ENCODE assay signal across 9 cellular contexts in genomic region chr2:203706403-203706802, GRCh38. TPM values are rescaled to one million over a fixed set of nuclear protein-coding genes. Genes with fewer than 3 reads are reported as not detected.
A peak's percentile ranks its signal among the peaks of the same experiment; 100 is the strongest.
DNase-seq lines count a peak whose midpoint lies in the region; ATAC-seq, FAIRE-seq and TF ChIP-seq lines count a peak whose summit lies in the region.
"Had no signal": no experiment of that assay in that cellular context is flagged by ENCODE, and none has a peak within 500 bp of the region (broad histone marks: within the 10 kb centered on the region; RNA-seq: fewer than 3 reads in every experiment).

TSS of gene CD28 (plus strand) at chr2:203706639. CDS start at chr2:203706697, 58 bp downstream.

- H3K36me3 ChIP-seq in H1 (ENCODE audit: control insufficient read depth in 2 of 4, insufficient read depth in 4 of 4, low read length in 3 of 4) = no peaks in the 10 kb centered on the region
- H3K36me3 ChIP-seq: gastrocnemius medialis had no signal

- CTCF ChIA-PET in H1 (lab: Charles Lee; ENCODE audit: partially characterized antibody) = interaction anchor here (0.7 kb wide), 1 partner anchor 1022 kb away, joined by 3 read pairs; no protein-coding TSS in a partner anchor

- POLR2A ChIA-PET in H1 (lab: Charles Lee; ENCODE audit: partially characterized antibody) = no interaction called here

- no peaks in the 10 kb centered on the region for H3K4me1 ChIP-seq in H1 (replicated peaks in 1 of 4; ENCODE audit: control insufficient read depth in 3 of 4, insufficient read depth in 4 of 4, low read length in 3 of 4)
- H3K4me1 ChIP-seq: gastrocnemius medialis had no signal

- H3K4me2 ChIP-seq in H1 (ENCODE audit: insufficient read depth in 1 of 2, low read depth in 2 of 2, low read length in 2 of 2) = no peak within 1 kb of the TSS

- H3K23ac ChIP-seq in H1 (ENCODE audit: insufficient read length) = no peak within 1 kb of the TSS

- H3K56ac ChIP-seq in H1 (replicated peaks; ENCODE audit: insufficient read length, low read depth, low read length) = no peak within 1 kb of the TSS

- H3K9me3 ChIP-seq in H1 (ENCODE audit: insufficient read depth in 2 of 2, low read depth in 1 of 2, low read length in 1 of 2) = no peaks in the 10 kb centered on the region

- no peak within 1 kb of the TSS for H3K4ac ChIP-seq in H1 (replicated peaks; ENCODE audit: insufficient read length, low read depth, low read length)

- no peak for TF ChIP-seq POLR2A in H1 (IDR thresholded peaks at IDR 0.05; ENCODE audit: control extremely low read depth in 1 of 2, low read depth in 2 of 2, low read length in 2 of 2)

- H2BK15ac ChIP-seq in H1 (ENCODE audit: low read length) = no peak within 1 kb of the TSS; the same call in 1 of the 2 replicates

- WGBS in H1 (ENCODE audit: extremely low coverage in 1 of 2, insufficient coverage in 1 of 2, insufficient read length in 1 of 2, insufficient replicate concordance in 2 of 2, low coverage in 1 of 2, low lambda C conversion rate in 2 of 2, missing lambda C conversion rate in 1 of 2), 2 experiments = 93% methylated on average over 9 of the region's 9 CpGs; no CpG with 5 or more reads in 1 of the 2 experiments

- no peaks in the 10 kb centered on the region for H4K20me1 ChIP-seq in H1 (replicated peaks in 1 of 2; ENCODE audit: control insufficient read depth in 1 of 2, insufficient read depth in 2 of 2, low read length in 2 of 2)

- H3K9ac ChIP-seq in H1 (replicated peaks in 1 of 4; ENCODE audit: extremely low read depth in 1 of 4, low read depth in 3 of 4, low read length in 3 of 4) = no peak within 1 kb of the TSS

- H2AK5ac ChIP-seq in H1 (ENCODE audit: low read depth, low read length) = no peak within 1 kb of the TSS

- DNase-seq in activated CD4-positive, alpha-beta T cell treated with anti-CD3 and anti-CD28 coated beads for 1 hour = peak; percentile 72
- no peak for DNase-seq in H1 (ENCODE audit: low read depth in 1 of 2, low spot score in 2 of 2)
- peak; percentile 71 for DNase-seq in stimulated activated CD8-positive, alpha-beta memory T cell treated with anti-CD3 and anti-CD28 coated beads, Interleukin-4, amount 100 ng/mL, for 24 hours (ENCODE audit: low read depth)
- DNase-seq in SKM-1 treated with dmso at 0.1 percent for 144 hours (lab: John Stamatoyannopoulos, UW; ENCODE audit: unreplicated experiment) = no peak
- no peak for DNase-seq in DMS53 (lab: John Stamatoyannopoulos, UW)
- DNase-seq in LoVo (ENCODE audit: low spot score) = no peak

- FAIRE-seq in H1 (lab: Jason Lieb, UNC) = no peak

- no peak within 1 kb of the TSS for H4K91ac ChIP-seq in H1 (replicated peaks; ENCODE audit: insufficient read length, low read length)

- TF ChIP-seq CTCF in H1 (IDR thresholded peaks at IDR 0.05; ENCODE audit: control extremely low read depth in 1 of 3, insufficient read depth in 1 of 3, low read depth in 1 of 3, low read length in 3 of 3) = no peak

- no peak within 1 kb of the TSS for H3K14ac ChIP-seq in H1 (ENCODE audit: insufficient read length)

- no peak within 1 kb of the TSS for H2BK20ac ChIP-seq in H1 (ENCODE audit: low read length)

- 0 out of 2 replicates have a peak within 1 kb of the TSS, but pooled peaks have one; percentile 42 for H2AFZ ChIP-seq in H1 (ENCODE audit: low read length)

- no peak within 1 kb of the TSS for H2BK120ac ChIP-seq in H1 (replicated peaks; ENCODE audit: low read depth, low read length)

- H2BK5ac ChIP-seq in H1 (ENCODE audit: low read depth, low read length) = no peak within 1 kb of the TSS

- H3K79me2 ChIP-seq in H1 (ENCODE audit: control insufficient read depth in 1 of 2, insufficient read depth in 2 of 2, low read length in 2 of 2) = no peaks in the 10 kb centered on the region

- no peak for TF ChIP-seq RAD21 in H1 (IDR thresholded peaks at IDR 0.05 in 1 of 2, conservative IDR thresholded peaks at IDR 0.05 in 1 of 2; ENCODE audit: low read depth in 2 of 2, low read length in 2 of 2)

- H3K4me3 ChIP-seq in H1 (ENCODE audit: extremely low read depth in 1 of 4, insufficient read depth in 2 of 4, low read depth in 3 of 4, low read length in 4 of 4) = no peak within 1 kb of the TSS
- H3K4me3 ChIP-seq: gastrocnemius medialis had no signal

- ATAC-seq in GM18868 (IDR thresholded peaks at IDR 0.05; ENCODE audit: unreplicated experiment) (peak; percentile 100), HG03060 (IDR thresholded peaks at IDR 0.05; ENCODE audit: low read depth, unreplicated experiment) (peak; percentile 96)
- ATAC-seq: gastrocnemius medialis had no signal

- H3K27me3 ChIP-seq in H1 (replicated peaks in 1 of 4; ENCODE audit: control insufficient read depth in 3 of 4, extremely low read depth in 1 of 4, insufficient read depth in 3 of 4, low read length in 3 of 4) = no peaks in the 10 kb centered on the region
- H3K27me3 ChIP-seq: gastrocnemius medialis had no signal

- no peaks in the 10 kb centered on the region for H3K23me2 ChIP-seq in H1 (ENCODE audit: low read depth, low read length)

- H3K18ac ChIP-seq in H1 (ENCODE audit: extremely low read depth, low read length) = no peak within 1 kb of the TSS

- H2BK12ac ChIP-seq in H1 (ENCODE audit: low read depth, low read length) = no peak within 1 kb of the TSS

- H3K27ac ChIP-seq in H1 (ENCODE audit: low read depth, low read length) = no peak within 1 kb of the TSS
- H3K27ac ChIP-seq: gastrocnemius medialis had no signal

- H4K8ac ChIP-seq in H1 (ENCODE audit: extremely low read depth, insufficient read depth, low read length) = no peak within 1 kb of the TSS

- H3K79me1 ChIP-seq in H1 (ENCODE audit: low read depth, low read length) = no peaks in the 10 kb centered on the region

- H4K5ac ChIP-seq in H1 (ENCODE audit: insufficient read length, low read depth, low read length) = no peak within 1 kb of the TSS

- no peak for TF ChIP-seq EP300 in H1 (IDR thresholded peaks at IDR 0.05; ENCODE audit: borderline replicate concordance in 1 of 2, low read depth in 2 of 2, low read length in 2 of 2)

TF ChIP-seq in H1, 55 proteins besides CTCF, POLR2A, EP300 and RAD21:
- TF ChIP-seq KDM4A (IDR thresholded peaks at IDR 0.05; ENCODE audit: low read depth, low read length, severe bottlenecking) = no peak
- TF ChIP-seq EGR1 (IDR thresholded peaks at IDR 0.05; ENCODE audit: borderline replicate concordance, low read depth, low read length) = no peak
- no peak for TF ChIP-seq GTF2F1 (IDR thresholded peaks at IDR 0.05; ENCODE audit: borderline replicate concordance, low read depth, low read length)
- no peak for TF ChIP-seq PHF8 (conservative IDR thresholded peaks at IDR 0.05; ENCODE audit: low read depth, low read length)
- no peak for TF ChIP-seq SRF (IDR thresholded peaks at IDR 0.05; ENCODE audit: low read depth, low read length)
- no peak for TF ChIP-seq TBP (IDR thresholded peaks at IDR 0.05; ENCODE audit: low read depth, low read length)
- TF ChIP-seq CBX5 (IDR thresholded peaks at IDR 0.05; ENCODE audit: low read depth, low read length) = no peak
- TF ChIP-seq HDAC2 (IDR thresholded peaks at IDR 0.05; ENCODE audit: borderline replicate concordance in 1 of 2, low read depth in 2 of 2, low read length in 2 of 2) = no peak
- TF ChIP-seq, protein P1, sequence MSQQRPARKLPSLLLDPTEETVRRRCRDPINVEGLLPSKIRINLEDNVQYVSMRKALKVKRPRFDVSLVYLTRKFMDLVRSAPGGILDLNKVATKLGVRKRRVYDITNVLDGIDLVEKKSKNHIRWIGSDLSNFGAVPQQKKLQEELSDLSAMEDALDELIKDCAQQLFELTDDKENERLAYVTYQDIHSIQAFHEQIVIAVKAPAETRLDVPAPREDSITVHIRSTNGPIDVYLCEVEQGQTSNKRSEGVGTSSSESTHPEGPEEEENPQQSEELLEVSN (IDR thresholded peaks at IDR 0.05) = no peak

RNA-seq across cellular contexts. Expression of gene CD28, which starts in this region (rescaled TPM):
- not detected in 2 replicates for total RNA-seq in H1 (2021; fragmentation: NEBNext Ultra II Directional; extraction: Animal tissue kit (Norgen Biotek cat#: 25700))
- polyA plus RNA-seq in H1 (2011; rRNA removed) = not detected in 2 replicates
- polyA plus RNA-seq in H1 (2011; cell fraction: cytosol; rRNA removed) = not detected
- not detected for polyA plus RNA-seq in H1 (2011; cell fraction: nucleus; rRNA removed)
- polyA plus RNA-seq in H1 (2012, experiment 1 of 2) = not detected in 4 replicates
- not detected for polyA plus RNA-seq in H1 (2012, experiment 2 of 2)
- 0.06 TPM for polyA plus RNA-seq in H1 (2013, experiment 1 of 2)
- polyA plus RNA-seq in H1 (2013, experiment 2 of 2) = not detected
- polyA minus RNA-seq in H1 (2011; rRNA and poly(A)+ RNA removed) = not detected in 2 replicates
- not detected for polyA minus RNA-seq in H1 (2011; cell fraction: cytosol; rRNA and poly(A)+ RNA removed)
- polyA minus RNA-seq in H1 (2011; cell fraction: nucleus; rRNA and poly(A)+ RNA removed) = not detected

Comparison
In these comparisons a context has a peak if more than half of its experiments do, and no peak if none do; other contexts are left out.
1. DNase-seq: peak in activated CD4-positive, alpha-beta T cell treated with anti-CD3 and anti-CD28 coated beads for 1 hour (single experiment) and stimulated activated CD8-positive, alpha-beta memory T cell treated with anti-CD3 and anti-CD28 coated beads, Interleukin-4, amount 100 ng/mL, for 24 hours (single experiment); none in H1 (0 of 2), SKM-1 treated with dmso at 0.1 percent for 144 hours (single experiment), DMS53 (single experiment) and LoVo (single experiment).